Comparison of ENCODE assay signal across 9 cellular contexts in the genomic region with DNA sequence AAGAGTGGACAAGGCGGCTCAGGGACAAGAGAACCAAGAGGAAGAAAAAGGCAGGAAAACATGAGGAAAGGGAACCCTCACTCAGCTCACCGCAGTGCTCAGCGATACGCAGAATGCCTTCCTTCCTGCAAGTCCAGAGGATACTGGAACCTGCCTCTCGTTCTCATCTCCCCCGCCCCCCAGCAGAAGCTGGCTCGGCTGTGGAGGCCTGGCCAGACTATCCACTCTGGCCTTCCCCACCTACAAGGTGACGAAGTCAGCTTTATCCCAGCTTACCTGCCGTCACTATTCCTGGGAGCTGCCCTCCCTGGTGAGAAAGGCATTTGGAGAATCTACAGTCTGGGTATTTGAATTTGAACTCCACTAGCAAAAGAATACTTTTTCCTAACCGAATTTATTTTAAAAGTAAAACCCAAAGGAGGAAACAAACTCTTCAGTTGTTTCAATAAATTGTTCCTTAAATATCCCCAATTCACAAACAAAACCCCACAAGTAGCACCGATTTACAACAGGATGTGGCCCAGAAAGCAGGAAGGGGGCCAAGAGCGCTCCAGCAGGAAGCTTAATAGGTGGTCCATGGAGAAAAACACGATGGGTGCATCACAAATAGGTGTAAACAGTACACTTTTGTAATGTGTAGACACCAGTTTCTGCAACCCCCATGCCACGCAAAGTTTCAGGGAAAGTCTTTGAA. TPM values are rescaled to one million over a fixed set of nuclear protein-coding genes. Genes with fewer than 3 reads are reported as not detected.
A peak's percentile ranks its signal among the peaks of the same experiment; 100 is the strongest.
DNase-seq lines count a peak whose midpoint lies in the region; ATAC-seq, FAIRE-seq and TF ChIP-seq lines count a peak whose summit lies in the region.
"Had no signal": no experiment of that assay in that cellular context is flagged by ENCODE, and none has a peak within 500 bp of the region (broad histone marks: within the 10 kb centered on the region; RNA-seq: fewer than 3 reads in every experiment).

No MANE protein-coding gene starts in this region.

- H3K9me3 ChIP-seq in K562 (replicated peaks; ENCODE audit: control insufficient read depth, insufficient read depth, low read depth, low read length) (no peaks in the 10 kb centered on the region), thyroid gland (no peaks in the 10 kb centered on the region)

- no TSS peak for BruUV-seq in K562 (replicated peaks; lab: Mats Ljungman, UMichigan)

- TF ChIP-seq CTCF in K562 (IDR thresholded peaks at IDR 0.05 in 2 of 3, conservative IDR thresholded peaks at IDR 0.05 in 1 of 3; ENCODE audit: insufficient read depth in 2 of 3, low read depth in 1 of 3, low read length in 3 of 3) (no peak), thyroid gland (IDR thresholded peaks at IDR 0.05) (no peak)

- H3K4me1 ChIP-seq in K562 (replicated peaks in 1 of 2; ENCODE audit: control insufficient read depth in 2 of 2, insufficient read depth in 2 of 2, low read length in 2 of 2) (peaks cover 32 to 45% of the 10 kb centered on the region in 2 experiments; a peak in 4 of 5 replicates), thyroid gland (peaks cover 38 to 43% of the 10 kb centered on the region in 2 donors)

- H3K79me2 ChIP-seq in K562 (ENCODE audit: control insufficient read depth, insufficient read depth, low read length): peaks cover 99% of the 10 kb centered on the region

- H3K4me1 Mint-ChIP-seq in activated T-cell treated with anti-CD3 and anti-CD28 coated beads, Interleukin-2, amount 50 U/mL, for 72 hours (ENCODE audit: low read depth): peaks cover 47% of the 10 kb centered on the region

- H3K27me3 ChIP-seq in K562 (ENCODE audit: control insufficient read depth in 2 of 2, insufficient read depth in 2 of 2, low read length in 2 of 2) (no peaks in the 10 kb centered on the region), layer of hippocampus (ENCODE audit: control insufficient read depth, insufficient read depth, low read length) (no peaks in the 10 kb centered on the region), thyroid gland (no peaks in the 10 kb centered on the region)

- H3K36me3 Mint-ChIP-seq in activated T-cell treated with anti-CD3 and anti-CD28 coated beads, Interleukin-2, amount 50 U/mL, for 72 hours (ENCODE audit: insufficient read depth in 2 of 2): peaks cover 2 to 5% of the 10 kb centered on the region in 2 donors

- peak overlapping the region; percentile 12; the same call in 1 of the 3 replicates for H3K27ac ChIP-seq in K562 (ENCODE audit: extremely low read depth, low read depth, low read length)
- peak overlapping the region; percentile 53 for H3K27ac ChIP-seq in layer of hippocampus (ENCODE audit: low read depth, low read length)
- H3K27ac ChIP-seq in thyroid gland: peak overlapping the region; percentile 10 to 79 (median 66)

- H2AFZ ChIP-seq in K562 (ENCODE audit: low read depth, low read length): no peak overlapping the region

- H3K27me3 Mint-ChIP-seq in activated T-cell treated with anti-CD3 and anti-CD28 coated beads, Interleukin-2, amount 50 U/mL, for 72 hours (ENCODE audit: low read depth): no peaks in the 10 kb centered on the region

- POLR2A ChIA-PET in K562 (lab: Yijun Ruan, JAX): interaction anchor here (0.6 to 5.1 kb wide), 8 partner anchors 8 to 471 kb away, joined by 3 to 64 read pairs (median 4); a partner anchor contains a TSS

- in situ Hi-C loops in K562 (cut with MboI): no loop called here

- no peak for TF ChIP-seq EP300 in K562 (IDR thresholded peaks at IDR 0.05; ENCODE audit: low read length)

- peaks cover 44% of the 10 kb centered on the region; the same call in 2 of the 3 replicates for H3K36me3 ChIP-seq in K562 (ENCODE audit: control insufficient read depth, insufficient read depth, low read length)
- H3K36me3 ChIP-seq in thyroid gland: no peaks in the 10 kb centered on the region

- peak overlapping the region; percentile 93 to 97 for H3K4me3 Mint-ChIP-seq in activated T-cell treated with anti-CD3 and anti-CD28 coated beads, Interleukin-2, amount 50 U/mL, for 72 hours

- no peak for TF ChIP-seq POLR2A in K562 (conservative IDR thresholded peaks at IDR 0.05)
- TF ChIP-seq POLR2A in thyroid gland (IDR thresholded peaks at IDR 0.05): no peak

- no peak for TF ChIP-seq RAD21 in K562 (CRISPR knock-in tag; conservative IDR thresholded peaks at IDR 0.05 in 1 of 2, IDR thresholded peaks at IDR 0.05 in 1 of 2)

- H3K9me3 Mint-ChIP-seq in activated T-cell treated with anti-CD3 and anti-CD28 coated beads, Interleukin-2, amount 50 U/mL, for 72 hours: no peaks in the 10 kb centered on the region

- peak overlapping the region; percentile 79 for H3K27ac Mint-ChIP-seq in activated T-cell treated with anti-CD3 and anti-CD28 coated beads, Interleukin-2, amount 50 U/mL, for 72 hours

- peaks cover 7% of the 10 kb centered on the region for H3K9me1 ChIP-seq in K562 (ENCODE audit: control insufficient read depth, insufficient read depth, low read length)

- FAIRE-seq in K562 (lab: Jason Lieb, UNC): no peak

- CTCF ChIA-PET in K562 (lab: Yijun Ruan, JAX; ENCODE audit: low intra/inter-chr PET ratio): no interaction called here

- no peak for DNase-seq in activated T-cell treated with anti-CD3 and anti-CD28 coated beads, Interleukin-2, amount 50 U/mL, for 72 hours
- DNase-seq in activated T-cell treated with anti-CD3 and anti-CD28 coated beads, Interleukin-2, amount 50 U/mL, for 1 hour: no peak
- DNase-seq in K562 (ENCODE audit: extremely low read depth in 1 of 4, low spot score in 3 of 4): no peak
- no peak for DNase-seq in thyroid gland
- no peak for DNase-seq in stimulated activated CD4-positive, alpha-beta T cell treated with anti-CD3 and anti-CD28 coated beads, Interleukin-2, amount 100 ng/mL, for 24 hours
- DNase-seq: DMS79 treated with DMSO at 0.1 percent for 48 hours had no signal

- intact Hi-C loops in K562 (cut with micrococcal nuclease) (no loop called here), thyroid gland (cut with DNase I) (no loop called here)

- H3K9ac ChIP-seq in K562 (ENCODE audit: insufficient read depth in 1 of 2, low read depth in 2 of 2, low read length in 2 of 2): peak overlapping the region in 1 of 2 experiments; percentile 14; a peak in 1 of 4 replicates

- no peak for ATAC-seq in activated T-cell treated with anti-CD3 and anti-CD28 coated beads, Interleukin-2, amount 50 U/mL, for 72 hours (replicated peaks in 1 of 2)
- ATAC-seq in K562 (no peak), GM21423 (IDR thresholded peaks at IDR 0.05; ENCODE audit: unreplicated experiment) (no peak), HG03521 (IDR thresholded peaks at IDR 0.05; ENCODE audit: unreplicated experiment) (no peak)

- H3K4me3 ChIP-seq in K562 (no peak overlapping the region), thyroid gland (replicated peaks in 1 of 3) (peak overlapping the region in 1 of 3 donors; percentile 35)

- WGBS in K562 (ENCODE audit: insufficient coverage, low coverage, missing lambda C conversion rate): 81% methylated on average over 14 of the region's 14 CpGs
- WGBS in thyroid gland, 2 donors: 45 to 49% methylated on average over 14 of the region's 14 CpGs

- peaks cover 64% of the 10 kb centered on the region for H4K20me1 ChIP-seq in K562 (replicated peaks; ENCODE audit: control insufficient read depth, insufficient read depth, low read length)

- H3K4me2 ChIP-seq in K562 (ENCODE audit: insufficient read depth, low read length): no peak overlapping the region

RNA-seq across cellular contexts. Expression of a gene that starts 2.1 kb away (rescaled TPM):
- total RNA-seq in activated T-cell treated with anti-CD3 and anti-CD28 coated beads, Interleukin-2, amount 50 U/mL, for 72 hours: 10 to 100 TPM; 50.0 TPM
- 117 and 149 TPM in 2 replicates for total RNA-seq in K562 (2011; cell fraction: chromatin; rRNA removed; ENCODE audit: low replicate concordance)
- 70.2 and 72.0 TPM in 2 replicates for total RNA-seq in K562 (2011; cell fraction: nucleolus; rRNA removed)
- total RNA-seq in K562 (2011; cell fraction: nucleoplasm; rRNA removed): 82.5 and 92.1 TPM in 2 replicates
- 31.2 and 36.7 TPM in 2 replicates for total RNA-seq in K562 (2014; rRNA removed)
- total RNA-seq in K562 (2014; rRNA removed; fragmentation: Illumina TruSeq; extraction: Trizol): 22.2 and 23.4 TPM in 2 replicates
- total RNA-seq in K562 (2015; rRNA removed; fragmentation: Illumina TruSeq; extraction: Trizol): 26.8 and 27.1 TPM in 2 replicates
- 38.2 and 43.6 TPM in 2 replicates for total RNA-seq in K562 (2021)
- 40.5 and 50.2 TPM in 2 replicates for polyA plus RNA-seq in K562 (2011; rRNA removed)
- 31.2 and 58.5 TPM in 2 replicates for polyA plus RNA-seq in K562 (2011; cell fraction: cytosol; rRNA removed)
- polyA plus RNA-seq in K562 (2011; cell fraction: nucleus; rRNA removed): 256 and 286 TPM in 2 replicates
- 23.7 and 36.2 TPM in 2 replicates for polyA plus RNA-seq in K562 (2012)
- 37.4 and 37.9 TPM in 2 replicates for polyA plus RNA-seq in K562 (2014; fragmentation: Illumina TruSeq; extraction: Trizol)
- 1 to 10 TPM; 4.4 to 4.8 TPM for polyA plus RNA-seq in K562 (2014; fragmentation: Nextera tagmentation; extraction: Ambion mirVana)
- polyA plus RNA-seq in K562 (2014; rRNA removed): 44.3 and 46.8 TPM in 2 replicates
- 32.2 and 34.2 TPM in 2 replicates for polyA minus RNA-seq in K562 (2011; rRNA and poly(A)+ RNA removed)
- 13.9 and 15.7 TPM in 2 replicates for polyA minus RNA-seq in K562 (2011; cell fraction: cytosol; rRNA and poly(A)+ RNA removed)
- polyA minus RNA-seq in K562 (2011; cell fraction: nucleus; rRNA and poly(A)+ RNA removed): 35.7 and 49.3 TPM in 2 replicates
- 10 to 100 TPM; 67.7 to 92.9 (median 72.2) TPM for total RNA-seq in thyroid gland

RNA-seq across cellular contexts. Expression of a gene that starts 9.6 kb away (rescaled TPM):
- total RNA-seq in activated T-cell treated with anti-CD3 and anti-CD28 coated beads, Interleukin-2, amount 50 U/mL, for 72 hours: 10 to 100 TPM; 36.0 to 47.2 TPM
- 26.6 and 28.0 TPM in 2 replicates for total RNA-seq in K562 (2011; cell fraction: chromatin; rRNA removed; ENCODE audit: low replicate concordance)
- 15.2 and 19.5 TPM in 2 replicates for total RNA-seq in K562 (2011; cell fraction: nucleolus; rRNA removed)
- 23.8 and 32.1 TPM in 2 replicates for total RNA-seq in K562 (2011; cell fraction: nucleoplasm; rRNA removed)
- total RNA-seq in K562 (2014; rRNA removed) (22.2 and 26.0 TPM in 2 replicates), K562 (2014; rRNA removed; fragmentation: Illumina TruSeq; extraction: Trizol) (21.8 and 23.4 TPM in 2 replicates), K562 (2015; rRNA removed; fragmentation: Illumina TruSeq; extraction: Trizol) (22.4 and 23.0 TPM in 2 replicates), K562 (2021) (29.0 and 31.6 TPM in 2 replicates), thyroid gland (10 to 100 TPM; 30.3 to 38.5 (median 34.5) TPM)
- polyA plus RNA-seq in K562 (2011; rRNA removed) (24.6 and 26.3 TPM in 2 replicates), K562 (2014; fragmentation: Illumina TruSeq; extraction: Trizol) (22.2 TPM in 2 replicates), K562 (2014; fragmentation: Nextera tagmentation; extraction: Ambion mirVana) (10 to 100 TPM in 1 of 2 experiments, 1 to 10 TPM in 1; 7.5 to 12.9 TPM), K562 (2014; rRNA removed) (24.9 and 25.7 TPM in 2 replicates)
- polyA plus RNA-seq in K562 (2011; cell fraction: cytosol; rRNA removed): 20.8 and 25.4 TPM in 2 replicates
- 19.8 and 21.7 TPM in 2 replicates for polyA plus RNA-seq in K562 (2011; cell fraction: nucleus; rRNA removed)
- 21.3 and 23.2 TPM in 2 replicates for polyA plus RNA-seq in K562 (2012)
- polyA minus RNA-seq in K562 (2011; rRNA and poly(A)+ RNA removed): 31.4 and 32.6 TPM in 2 replicates
- polyA minus RNA-seq in K562 (2011; cell fraction: cytosol; rRNA and poly(A)+ RNA removed): 15.6 and 17.0 TPM in 2 replicates
- polyA minus RNA-seq in K562 (2011; cell fraction: nucleus; rRNA and poly(A)+ RNA removed): 6.1 and 10.0 TPM in 2 replicates

RNA-seq across cellular contexts. Expression of a gene that starts 24.1 kb away (rescaled TPM):
- 10 to 100 TPM; 10.2 to 11.8 TPM for total RNA-seq in activated T-cell treated with anti-CD3 and anti-CD28 coated beads, Interleukin-2, amount 50 U/mL, for 72 hours
- not detected in 2 replicates for total RNA-seq in K562 (2011; cell fraction: chromatin; rRNA removed; ENCODE audit: low replicate concordance)
- total RNA-seq in K562 (2011; cell fraction: nucleolus; rRNA removed): 0.13 TPM in 1 of 2 replicates, not detected in the other
- total RNA-seq in K562 (2011; cell fraction: nucleoplasm; rRNA removed): 0.15 TPM in 1 of 2 replicates, not detected in the other
- total RNA-seq in K562 (2014; rRNA removed) (not detected in 2 replicates), K562 (2014; rRNA removed; fragmentation: Illumina TruSeq; extraction: Trizol) (not detected in 2 replicates), K562 (2015; rRNA removed; fragmentation: Illumina TruSeq; extraction: Trizol) (not detected in 2 replicates), K562 (2021) (0.27 and 0.31 TPM in 2 replicates), thyroid gland (1 to 10 TPM in 2 of 4 donors, under 1 TPM in 2; 0.68 to 1.6 (median 1.00) TPM)
- polyA plus RNA-seq in K562 (2011; rRNA removed) (not detected in 2 replicates), K562 (2014; fragmentation: Illumina TruSeq; extraction: Trizol) (not detected in 2 replicates), K562 (2014; fragmentation: Nextera tagmentation; extraction: Ambion mirVana) (not detected), K562 (2014; rRNA removed) (0.04 and 0.05 TPM in 2 replicates)
- polyA plus RNA-seq in K562 (2011; cell fraction: cytosol; rRNA removed): 0.03 TPM in 1 of 2 replicates, not detected in the other
- polyA plus RNA-seq in K562 (2011; cell fraction: nucleus; rRNA removed): 0.06 and 0.10 TPM in 2 replicates
- 0.03 TPM in 1 of 2 replicates, not detected in the other for polyA plus RNA-seq in K562 (2012)
- polyA minus RNA-seq in K562 (2011; rRNA and poly(A)+ RNA removed): not detected in 2 replicates
- not detected in 2 replicates for polyA minus RNA-seq in K562 (2011; cell fraction: cytosol; rRNA and poly(A)+ RNA removed)
- polyA minus RNA-seq in K562 (2011; cell fraction: nucleus; rRNA and poly(A)+ RNA removed): not detected in 2 replicates

Comparison
In these comparisons a context has a peak if more than half of its experiments do, and no peak if none do; other contexts are left out.
1. H3K27ac ChIP-seq: peak in every context shown above with its lines; median percentile 66 in thyroid gland; 53 in layer of hippocampus; 12 in K562.
2. RNA of a gene that starts 24.1 kb away (total RNA-seq): 10.2 to 11.8 TPM in activated T-cell treated with anti-CD3 and anti-CD28 coated beads, Interleukin-2, amount 50 U/mL, for 72 hours; 0.68 to 1.6 TPM in thyroid gland and 0.13 to 0.31 TPM in K562; every median in the first group is over 4 times any median in the second.